24 cellular contexts compared by ENCODE assay signal in genomic region chr16:11429823-11430222, GRCh38.
"Had no signal": no experiment of that assay in that cellular context is flagged by ENCODE, and none has a peak within 500 bp of the region (broad histone marks: within the 10 kb centered on the region; RNA-seq: fewer than 3 reads in every experiment).

No MANE protein-coding gene starts in this region.

- FAIRE-seq: endothelial cell of umbilical vein, keratinocyte had no signal

- H3K27me3 ChIP-seq: brain microvascular endothelial cell, dorsolateral prefrontal cortex, esophagus muscularis mucosa, heart right ventricle, neutrophil, right lobe of liver, SJSA1, testis had no signal

- H3K27ac ChIP-seq: brain microvascular endothelial cell, dorsolateral prefrontal cortex, esophagus muscularis mucosa, gastroesophageal sphincter, heart right ventricle, neutrophil, parathyroid adenoma, right lobe of liver, SJSA1, testis had no signal

- H3K4me2 ChIP-seq: smooth muscle cell had no signal

- H3K9me3 ChIP-seq: neutrophil, right lobe of liver, SJSA1, testis had no signal

- DNase-seq: activated CD4-positive, alpha-beta T cell treated with anti-CD3 and anti-CD28 coated beads, Interleukin-2, amount 10 ng/mL, durations not matched to agents 24 days and 14 days; activated gamma-delta T cell treated with Interleukin-2 at 50 U/mL for 16 hours; activated T-cell treated with anti-CD3 and anti-CD28 coated beads, Interleukin-2, amount 50 U/mL, for 1 hour; aorta; brain microvascular endothelial cell; effector memory CD8-positive, alpha-beta T cell; heart right ventricle; mammary epithelial cell; right lobe of liver; stimulated activated CD4-positive, alpha-beta T cell treated with anti-CD3 and anti-CD28 coated beads, Interleukin-15, amount 100 ng/mL, for 24 hours; stimulated activated naive B cell treated with anti-CD40 and anti-IgM and Interleukin-4, amounts not matched to agents 10 μg/mL and 1 μg/mL and 100 μg/mL, for 72 hours; T1000; testis; trophoblast cell had no signal

- H3K9ac ChIP-seq: parathyroid adenoma had no signal

- H3K4me1 ChIP-seq: esophagus muscularis mucosa, gastroesophageal sphincter, heart right ventricle, parathyroid adenoma, right lobe of liver, SJSA1, testis had no signal

- H3K79me2 ChIP-seq: parathyroid adenoma had no signal

- H3K36me3 ChIP-seq: brain microvascular endothelial cell, esophagus muscularis mucosa, gastroesophageal sphincter, heart right ventricle, right lobe of liver, SJSA1 had no signal

- H3K4me3 ChIP-seq: dorsolateral prefrontal cortex, esophagus muscularis mucosa, gastroesophageal sphincter, heart right ventricle, right lobe of liver, SJSA1, smooth muscle cell, testis had no signal

- ATAC-seq: effector memory CD8-positive, alpha-beta T cell; gastroesophageal sphincter; heart right ventricle; left lobe of liver; right lobe of liver; stimulated activated naive B cell treated with anti-CD40 and anti-IgM and Interleukin-4, amounts not matched to agents 10 μg/mL and 1 μg/mL and 100 μg/mL, for 72 hours had no signal

- H2AFZ ChIP-seq: parathyroid adenoma had no signal
